22 cellular contexts compared by ENCODE assay signal in the genomic region with DNA sequence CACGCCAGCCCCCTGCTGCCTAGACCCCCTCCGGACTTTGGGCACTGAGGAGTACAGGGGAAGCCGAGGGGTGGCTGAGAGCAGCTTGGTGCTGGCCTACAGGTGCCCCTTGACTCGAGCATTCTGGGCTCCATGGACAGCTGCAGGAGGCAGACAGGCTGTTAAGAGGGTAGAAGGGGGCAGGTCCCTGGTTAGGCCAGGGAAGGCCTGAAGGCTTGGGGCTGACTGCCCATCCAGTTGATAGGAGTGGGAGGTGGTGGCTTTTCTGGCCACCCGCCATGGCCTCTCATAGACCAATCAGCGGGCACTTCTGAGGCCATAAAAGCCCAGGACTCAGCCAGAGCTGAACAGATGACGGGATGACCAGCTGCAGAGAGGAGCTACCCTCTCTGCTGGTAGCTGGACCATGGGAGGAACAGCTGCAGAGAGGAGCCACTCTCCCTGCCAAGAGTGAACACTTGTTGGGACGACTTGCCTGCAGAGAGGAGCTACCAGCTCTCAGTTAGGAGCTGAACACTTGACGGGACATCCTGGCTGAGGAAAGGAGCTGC. TPM values are rescaled to one million over a fixed set of nuclear protein-coding genes. Genes with fewer than 3 reads are reported as not detected.
A peak's percentile ranks its signal among the peaks of the same experiment; 100 is the strongest.
DNase-seq lines count a peak whose midpoint lies in the region; ATAC-seq and TF ChIP-seq lines count a peak whose summit lies in the region.
"Had no signal": no experiment of that assay in that cellular context is flagged by ENCODE, and none has a peak within 500 bp of the region (broad histone marks: within the 10 kb centered on the region; RNA-seq: fewer than 3 reads in every experiment).

No MANE protein-coding gene starts in this region.

- DNase-seq in right cardiac atrium (no peak), cardiac septum (ENCODE audit: low spot score) (no peak), SJCRH30 (peak; percentile 86 to 90), neuronal stem cell (ENCODE audit: low spot score) (no peak), upper lobe of left lung (no peak), NCI-H2081 treated with DMSO at 0.1 percent for 48 hours (lab: John Stamatoyannopoulos, UW) (no peak), G401 (ENCODE audit: low spot score) (no peak), DMS153 (lab: John Stamatoyannopoulos, UW) (no peak)
- DNase-seq: CD4-positive, CD25-positive, alpha-beta regulatory T cell; COR-L47; DMS 273 treated with DMSO at 0.1 percent for 48 hours; GOT3; NCI-H1105; NCI-H2029 treated with DMSO at 0.1 percent for 48 hours; NCI-H2171; NCI-H345; NCI-H524; NCI-H774; Peyer's patch had no signal

- no peak overlapping the region for H2BK12ac ChIP-seq in neuronal stem cell (ENCODE audit: low read length)

- H3K14ac ChIP-seq in neuronal stem cell (ENCODE audit: low read length), result no peak overlapping the region

- no peak overlapping the region for H2AK5ac ChIP-seq in neuronal stem cell (ENCODE audit: low read depth, low read length)

- peak overlapping the region; percentile 25 for H2BK15ac ChIP-seq in neuronal stem cell (ENCODE audit: low read length)

- H3K79me1 ChIP-seq in neuronal stem cell (ENCODE audit: low read depth, low read length), result no peaks in the 10 kb centered on the region

- H3K23ac ChIP-seq in neuronal stem cell (ENCODE audit: low read depth, low read length, poor library complexity), result no peak overlapping the region

- no peak overlapping the region for H3K18ac ChIP-seq in neuronal stem cell (ENCODE audit: low read length)

- H4K8ac ChIP-seq in neuronal stem cell (ENCODE audit: low read depth, low read length), result no peak overlapping the region

- no peak overlapping the region for H2BK5ac ChIP-seq in neuronal stem cell (ENCODE audit: low read length)

- TF ChIP-seq CTCF in upper lobe of left lung (IDR thresholded peaks at IDR 0.05), result no peak

- 88% methylated on average over 9 of the region's 9 CpGs for WGBS in right cardiac atrium
- WGBS in neuronal stem cell (ENCODE audit: extremely low coverage in 2 of 2, insufficient read length in 2 of 2, insufficient replicate concordance in 1 of 2), 2 donors, result no CpG with 5 or more reads among the region's 9 CpGs
- 79 to 100% methylated on average over 2 to 8 of the region's 9 CpGs for WGBS in upper lobe of left lung, 2 donors

- H2AFZ ChIP-seq in neuronal stem cell (ENCODE audit: low read length), result no peak overlapping the region

- no peak overlapping the region for H3K9ac ChIP-seq in neuronal stem cell (ENCODE audit: low read depth, low read length, poor library complexity)
- H3K9ac ChIP-seq: KMS-11 had no signal

- ATAC-seq in right cardiac atrium (peak; percentile 34 to 40), upper lobe of left lung (ENCODE audit: low FRiP score in 2 of 2) (peak; percentile 19 to 58)

- H3K4me3 ChIP-seq in right cardiac atrium (ENCODE audit: low read length), result no peak overlapping the region
- no peak overlapping the region for H3K4me3 ChIP-seq in SJCRH30
- H3K4me3 ChIP-seq in neuronal stem cell (ENCODE audit: low read length in 2 of 2), result no peak overlapping the region
- no peak overlapping the region for H3K4me3 ChIP-seq in upper lobe of left lung
- H3K4me3 ChIP-seq: Peyer's patch had no signal

- H3K4me2 ChIP-seq in neuronal stem cell (ENCODE audit: insufficient read depth, low read length, poor library complexity, severe bottlenecking), result no peak overlapping the region
- H3K4me2 ChIP-seq: KMS-11 had no signal

- H3K27ac ChIP-seq in right cardiac atrium (ENCODE audit: low read length) (no peak overlapping the region), SJCRH30 (no peak overlapping the region), neuronal stem cell (replicated peaks; ENCODE audit: low read length) (no peak overlapping the region), upper lobe of left lung (no peak overlapping the region)
- H3K27ac ChIP-seq: KMS-11, Peyer's patch had no signal

- in situ Hi-C loops in G401 (cut with HindIII; ENCODE audit: low sequenced_read_pairs), result no loop called here

- TF ChIP-seq EP300 in upper lobe of left lung (IDR thresholded peaks at IDR 0.05), result no peak

- H3K27me3 ChIP-seq in right cardiac atrium (ENCODE audit: control insufficient read depth, insufficient read depth), result no peaks in the 10 kb centered on the region
- H3K27me3 ChIP-seq in SJCRH30, result no peaks in the 10 kb centered on the region
- H3K27me3 ChIP-seq in neuronal stem cell (ENCODE audit: control insufficient read depth in 3 of 3, insufficient read depth in 3 of 3, low read depth in 1 of 3, low read length in 3 of 3), result no peaks in the 10 kb centered on the region
- H3K27me3 ChIP-seq in upper lobe of left lung, result no peaks in the 10 kb centered on the region
- H3K27me3 ChIP-seq: Peyer's patch had no signal

- H2BK120ac ChIP-seq in neuronal stem cell (ENCODE audit: low read depth, low read length), result no peak overlapping the region

- H3K9me3 ChIP-seq in right cardiac atrium (ENCODE audit: control insufficient read depth, low read length) (no peaks in the 10 kb centered on the region), SJCRH30 (replicated peaks) (no peaks in the 10 kb centered on the region), neuronal stem cell (replicated peaks in 1 of 2; ENCODE audit: control insufficient read depth in 2 of 2, insufficient read depth in 1 of 2, low read depth in 1 of 2, low read length in 2 of 2) (no peaks in the 10 kb centered on the region), upper lobe of left lung (no peaks in the 10 kb centered on the region)
- H3K9me3 ChIP-seq: Peyer's patch had no signal

- intact Hi-C loops in right cardiac atrium (cut with DNase I) (loop anchor here in 3 of 4 donors (10.0 kb wide), 1 partner anchor 535 kb away; no protein-coding TSS in a partner anchor), cardiac septum (cut with DNase I) (loop anchor here (5.0 kb wide), 1 partner anchor 532 kb away; no protein-coding TSS in a partner anchor)

- H3K36me3 ChIP-seq in SJCRH30 (no peaks in the 10 kb centered on the region), neuronal stem cell (replicated peaks in 1 of 2; ENCODE audit: control insufficient read depth in 2 of 2, insufficient read depth in 2 of 2, low read length in 2 of 2) (no peaks in the 10 kb centered on the region), upper lobe of left lung (no peaks in the 10 kb centered on the region)
- H3K36me3 ChIP-seq: Peyer's patch had no signal

- H3K4me1 ChIP-seq in right cardiac atrium (ENCODE audit: control insufficient read depth, insufficient read depth, low read length) (no peaks in the 10 kb centered on the region), SJCRH30 (no peaks in the 10 kb centered on the region), neuronal stem cell (ENCODE audit: control insufficient read depth in 2 of 2, insufficient read depth in 1 of 2, low read depth in 1 of 2, low read length in 2 of 2) (peaks cover 0 to 5% of the 10 kb centered on the region in 2 donors), upper lobe of left lung (no peaks in the 10 kb centered on the region)
- H3K4me1 ChIP-seq: Peyer's patch had no signal

- no peak overlapping the region for H3K4ac ChIP-seq in neuronal stem cell (ENCODE audit: low read length)

- TF ChIP-seq POLR2A in upper lobe of left lung (IDR thresholded peaks at IDR 0.05), result no peak

- H4K91ac ChIP-seq in neuronal stem cell (ENCODE audit: low read depth, low read length, poor library complexity), result no peak overlapping the region

RNA-seq across cellular contexts. Expression of gene SUPT20H, which starts 10.7 kb away (rescaled TPM):
- total RNA-seq in right cardiac atrium (10 to 100 TPM; 28.5 to 32.2 (median 30.9) TPM), cardiac septum (28.3 TPM), upper lobe of left lung (10 to 100 TPM; 31.7 to 82.7 (median 44.0) TPM)
- 20.0 TPM for polyA plus RNA-seq in right cardiac atrium
- total RNA-seq in SJCRH30 (2014; rRNA removed; shearing (Covaris generic)), result 72.6 and 88.7 TPM in 2 replicates
- 90.6 TPM for polyA plus RNA-seq in neuronal stem cell (2013, experiment 1 of 2)
- 89.4 TPM for polyA plus RNA-seq in neuronal stem cell (2013, experiment 2 of 2)
- 45.2 and 72.7 TPM in 2 replicates for total RNA-seq in G401 (2014; rRNA removed; shearing (Covaris generic))

RNA-seq across cellular contexts. Expression of gene CSNK1A1L, which starts 35.2 kb away (rescaled TPM):
- total RNA-seq in right cardiac atrium (not detected), cardiac septum (not detected), upper lobe of left lung (not detected)
- polyA plus RNA-seq in right cardiac atrium, result not detected
- total RNA-seq in SJCRH30 (2014; rRNA removed; shearing (Covaris generic)), result not detected in 2 replicates
- polyA plus RNA-seq in neuronal stem cell (2013, experiment 1 of 2), result not detected
- not detected for polyA plus RNA-seq in neuronal stem cell (2013, experiment 2 of 2)
- not detected in 2 replicates for total RNA-seq in G401 (2014; rRNA removed; shearing (Covaris generic))
- total RNA-seq: CD4-positive, CD25-positive, alpha-beta regulatory T cell; IMR-90; OCI-LY7; Peyer's patch had no signal
- polyA plus RNA-seq: CD4-positive, CD25-positive, alpha-beta regulatory T cell; IMR-90 had no signal

Comparison
In these comparisons a context has a peak if more than half of its experiments do, and no peak if none do; other contexts are left out.
1. DNase-seq: peak in SJCRH30 (2 of 2); none in right cardiac atrium (0 of 3), cardiac septum (single experiment), neuronal stem cell (single experiment), upper lobe of left lung (0 of 2), NCI-H2081 treated with DMSO at 0.1 percent for 48 hours (single experiment), G401 (single experiment) and DMS153 (single experiment).